Comparison of ENCODE assay signal across 1 cellular context in the genomic region with DNA sequence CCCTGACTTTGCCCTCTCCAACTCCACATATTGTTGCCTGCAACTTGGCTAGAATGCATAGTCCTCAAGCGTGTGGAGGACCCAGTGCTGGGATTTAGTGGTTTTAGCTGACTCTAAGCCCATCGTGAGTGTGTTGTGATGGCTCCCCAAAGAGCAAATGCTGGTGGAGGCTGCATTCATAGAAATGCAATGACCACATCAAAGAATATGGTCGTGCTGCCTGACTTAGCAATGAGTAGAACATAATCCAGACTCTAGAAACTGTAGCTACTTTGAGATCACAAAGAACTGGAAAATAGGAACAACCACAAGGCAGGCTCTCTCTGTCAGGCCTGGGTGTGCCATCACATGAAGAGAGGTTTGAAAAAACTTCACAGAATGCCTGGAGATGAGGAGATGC.
TF ChIP-seq lines count a peak whose summit lies in the region.

No MANE protein-coding gene starts in this region.

TF ChIP-seq in IMR-90, 13 proteins besides CTCF, POLR2A, EP300 and RAD21 (continued from another document):
- TF ChIP-seq MAFK (IDR thresholded peaks at IDR 0.05; ENCODE audit: low read depth, low read length), result no peak
- TF ChIP-seq, protein P1, sequence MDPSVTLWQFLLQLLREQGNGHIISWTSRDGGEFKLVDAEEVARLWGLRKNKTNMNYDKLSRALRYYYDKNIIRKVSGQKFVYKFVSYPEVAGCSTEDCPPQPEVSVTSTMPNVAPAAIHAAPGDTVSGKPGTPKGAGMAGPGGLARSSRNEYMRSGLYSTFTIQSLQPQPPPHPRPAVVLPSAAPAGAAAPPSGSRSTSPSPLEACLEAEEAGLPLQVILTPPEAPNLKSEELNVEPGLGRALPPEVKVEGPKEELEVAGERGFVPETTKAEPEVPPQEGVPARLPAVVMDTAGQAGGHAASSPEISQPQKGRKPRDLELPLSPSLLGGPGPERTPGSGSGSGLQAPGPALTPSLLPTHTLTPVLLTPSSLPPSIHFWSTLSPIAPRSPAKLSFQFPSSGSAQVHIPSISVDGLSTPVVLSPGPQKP (IDR thresholded peaks at IDR 0.05; ENCODE audit: borderline replicate concordance, low read depth, low read length), result no peak
- no peak for TF ChIP-seq RCOR1 (IDR thresholded peaks at IDR 0.05; ENCODE audit: insufficient replicate concordance, low read length)
- no peak for TF ChIP-seq BHLHE40 (IDR thresholded peaks at IDR 0.05; ENCODE audit: low read depth, low read length)
- TF ChIP-seq NFE2L2 (IDR thresholded peaks at IDR 0.05; ENCODE audit: low read depth, low read length), result no peak
- TF ChIP-seq RFX5 (IDR thresholded peaks at IDR 0.05; ENCODE audit: low read depth, low read length), result no peak
- no peak for TF ChIP-seq CHD1 (IDR thresholded peaks at IDR 0.05; ENCODE audit: low read depth, low read length)
- TF ChIP-seq FOS (IDR thresholded peaks at IDR 0.05; ENCODE audit: low read depth, low read length), result no peak
- TF ChIP-seq MAZ (IDR thresholded peaks at IDR 0.05; ENCODE audit: borderline replicate concordance, low read depth, low read length), result no peak
- TF ChIP-seq USF2 (IDR thresholded peaks at IDR 0.05; ENCODE audit: low read depth, low read length), result no peak
